In the genomic region with DNA sequence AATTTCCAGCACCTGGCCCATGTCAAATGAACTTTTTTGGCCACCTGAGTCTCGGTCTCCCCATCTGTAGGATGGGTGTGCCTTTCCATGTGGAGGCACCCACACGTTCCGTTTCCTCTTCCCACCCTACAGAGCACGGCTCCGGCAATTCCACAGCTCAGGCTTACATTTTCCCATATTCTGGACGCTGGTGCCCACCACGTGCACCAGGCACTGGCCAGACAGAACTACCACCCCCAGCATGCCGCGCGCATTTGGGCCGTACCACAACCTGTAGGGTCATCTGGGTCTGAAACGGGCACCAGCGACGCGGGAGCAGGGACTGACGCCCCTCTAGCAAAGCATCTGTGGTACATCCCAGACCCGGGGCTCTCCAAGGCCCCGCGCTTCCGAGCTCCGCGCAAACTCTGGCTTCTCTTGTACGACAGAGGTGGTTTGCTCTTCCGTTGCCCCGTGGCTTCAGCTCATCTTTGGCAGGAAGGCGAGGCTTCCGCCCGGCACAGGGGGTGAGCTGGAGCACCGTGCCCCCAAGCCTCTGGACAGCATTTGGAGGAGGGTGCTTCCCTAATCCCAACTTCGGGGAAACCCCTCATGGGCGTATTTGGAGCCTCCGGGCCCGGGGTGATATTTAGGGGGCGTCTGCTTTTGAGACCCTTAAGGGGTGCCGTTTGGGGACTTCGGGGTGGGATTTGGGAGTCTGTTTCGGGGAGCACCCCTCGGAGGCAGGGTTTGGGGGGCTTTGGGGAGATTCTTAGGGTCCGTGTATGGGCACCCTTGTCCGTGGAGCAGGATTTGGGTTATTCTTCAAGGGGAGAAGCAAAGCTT, we compare ENCODE assay signal across 8 cellular contexts. TPM values are rescaled to one million over a fixed set of nuclear protein-coding genes. Genes with fewer than 3 reads are reported as not detected.
DNase-seq lines count a peak whose midpoint lies in the region; ATAC-seq, FAIRE-seq and TF ChIP-seq lines count a peak whose summit lies in the region.

No MANE protein-coding gene starts in this region.

- DNase-seq in GM12892 (ENCODE audit: insufficient read length) (peak; percentile 82), NCI-H1694 (lab: John Stamatoyannopoulos, UW) (peak; percentile 57), T-helper 1 cell (peak; percentile 53 to 91 (median 69)), amniotic stem cell (lab: John Stamatoyannopoulos, UW) (peak; percentile 47), right atrium auricular region (ENCODE audit: low spot score) (peak; percentile 89), pulmonary artery endothelial cell (ENCODE audit: low read depth, low spot score) (peak; percentile 76), uterus (peak; percentile 84 to 87)

- no peak for TF ChIP-seq CTCF in right atrium auricular region (IDR thresholded peaks at IDR 0.05)
- TF ChIP-seq CTCF in uterus (IDR thresholded peaks at IDR 0.05) = no peak

- H3K27ac ChIP-seq in right atrium auricular region (peak overlapping the region; percentile 22 to 70), uterus (peak overlapping the region; percentile 43 to 61)

- TF ChIP-seq POLR2A in GM12892 (IDR thresholded peaks at IDR 0.05; ENCODE audit: low read depth, low read length) = peak; percentile 86
- peak in 1 of 2 donors; percentile 41 for TF ChIP-seq POLR2A in uterus (IDR thresholded peaks at IDR 0.05)

- FAIRE-seq in GM12892 (lab: Jason Lieb, UNC) = peak; percentile 92

- H3K9me3 ChIP-seq in right atrium auricular region (no peaks in the 10 kb centered on the region), uterus (no peaks in the 10 kb centered on the region)

- H3K27me3 ChIP-seq in right atrium auricular region (no peaks in the 10 kb centered on the region), uterus (no peaks in the 10 kb centered on the region)

- H3K36me3 ChIP-seq in right atrium auricular region = peaks cover 8% of the 10 kb centered on the region
- no peaks in the 10 kb centered on the region for H3K36me3 ChIP-seq in uterus

- H3K4me3 ChIP-seq in right atrium auricular region (peak overlapping the region; percentile 41 to 59), uterus (peak overlapping the region; percentile 38 to 48)

- ATAC-seq in HG02852 (IDR thresholded peaks at IDR 0.05; ENCODE audit: unreplicated experiment) = peak; percentile 39

- H3K4me1 ChIP-seq in right atrium auricular region = peaks cover 0 to 34% of the 10 kb centered on the region in 2 donors
- peaks cover 0 to 7% of the 10 kb centered on the region in 2 donors for H3K4me1 ChIP-seq in uterus

- intact Hi-C loops in uterus (cut with DNase I; ENCODE audit: low total_unique reads) = loop anchor here (10.0 kb wide), 1 partner anchor 194 kb away; no protein-coding TSS in a partner anchor

RNA-seq across cellular contexts. Expression of a gene that starts 3.0 kb away (rescaled TPM):
- polyA plus RNA-seq in GM12892 (2012; ENCODE audit: missing spikeins) = 112 TPM
- total RNA-seq in right atrium auricular region (100 to 1,000 TPM; 102 to 136 TPM), pulmonary artery endothelial cell (134 and 168 TPM in 2 replicates), uterus (100 to 1,000 TPM in 3 of 4 donors, 10 to 100 TPM in 1; 72.9 to 187 (median 149) TPM)

RNA-seq across cellular contexts. Expression of a gene that starts 27.8 kb away (rescaled TPM):
- polyA plus RNA-seq in GM12892 (2012; ENCODE audit: missing spikeins) = 25.7 TPM
- total RNA-seq in right atrium auricular region (100 to 1,000 TPM; 128 to 140 TPM), pulmonary artery endothelial cell (61.3 and 75.9 TPM in 2 replicates), uterus (10 to 100 TPM; 23.2 to 80.5 (median 74.3) TPM)

RNA-seq across cellular contexts. Expression of a gene that starts 42.2 kb away (rescaled TPM):
- 16.1 TPM for polyA plus RNA-seq in GM12892 (2012; ENCODE audit: missing spikeins)
- total RNA-seq in right atrium auricular region (10 to 100 TPM; 35.2 to 63.6 TPM), pulmonary artery endothelial cell (21.2 and 35.9 TPM in 2 replicates), uterus (100 to 1,000 TPM in 3 of 4 donors, 10 to 100 TPM in 1; 53.2 to 181 (median 135) TPM)

RNA-seq across cellular contexts. Expression of a gene that starts 45.6 kb away (rescaled TPM):
- 19.5 TPM for polyA plus RNA-seq in GM12892 (2012; ENCODE audit: missing spikeins)
- total RNA-seq in right atrium auricular region (10 to 100 TPM; 22.1 to 32.1 TPM), pulmonary artery endothelial cell (57.5 and 80.9 TPM in 2 replicates), uterus (10 to 100 TPM in 2 of 4 donors, 1 to 10 TPM in 2; 4.4 to 45.4 (median 22.3) TPM)

RNA-seq across cellular contexts. Expression of a gene that starts 46.2 kb away (rescaled TPM):
- 59.7 TPM for polyA plus RNA-seq in GM12892 (2012; ENCODE audit: missing spikeins)
- 100 to 1,000 TPM; 113 to 120 TPM for total RNA-seq in right atrium auricular region
- total RNA-seq in pulmonary artery endothelial cell = 46.0 and 58.4 TPM in 2 replicates
- 10 to 100 TPM; 28.6 to 42.6 (median 35.5) TPM for total RNA-seq in uterus

Comparison
In these comparisons a context has a peak if more than half of its experiments do, and no peak if none do; other contexts are left out.
1. Peak in every context shown above with its lines: DNase-seq, ATAC-seq, H3K4me3 ChIP-seq and H3K27ac ChIP-seq.